Comparison of ENCODE assay signal across 32 cellular contexts in genomic region chr17:61376931-61377838, GRCh38. TPM values are rescaled to one million over a fixed set of nuclear protein-coding genes. Genes with fewer than 3 reads are reported as not detected.
DNase-seq lines count a peak whose midpoint lies in the region; ATAC-seq and TF ChIP-seq lines count a peak whose summit lies in the region.
"Had no signal": no experiment of that assay in that cellular context is flagged by ENCODE, and none has a peak within 500 bp of the region (broad histone marks: within the 10 kb centered on the region; RNA-seq: fewer than 3 reads in every experiment).

No MANE protein-coding gene starts in this region.

- H3K9me3 Mint-ChIP-seq in nephron, result no peaks in the 10 kb centered on the region
- H3K9me3 Mint-ChIP-seq: activated CD8-positive, alpha-beta T cell treated with anti-CD3 and anti-CD28 coated beads for 36 hours; activated naive CD4-positive, alpha-beta T cell treated with anti-CD3 and anti-CD28 coated beads for 36 hours; CD4-positive, CD25-positive, alpha-beta regulatory T cell; natural killer cell treated with Interleukin-12 subunit alpha and Interleukin-12 subunit beta and Interleukin-15 and Interleukin-18, amount 100 ng/mL, for 72 hours had no signal

- TF ChIP-seq CTCF in IMR-90 (conservative IDR thresholded peaks at IDR 0.05; ENCODE audit: low read depth, low read length), result no peak
- no peak for TF ChIP-seq CTCF in esophagus squamous epithelium (IDR thresholded peaks at IDR 0.05)
- TF ChIP-seq CTCF in nephron (IDR thresholded peaks at IDR 0.05; ENCODE audit: unreplicated experiment in 3 of 3), result no peak
- no peak for TF ChIP-seq CTCF in spleen (IDR thresholded peaks at IDR 0.05 in 8 of 11, conservative IDR thresholded peaks at IDR 0.05 in 3 of 11)

- H3K4me3 Mint-ChIP-seq in nephron, result no peak overlapping the region
- H3K4me3 Mint-ChIP-seq: activated CD4-positive, alpha-beta T cell treated with anti-CD3 and anti-CD28 coated beads for 36 hours; activated CD8-positive, alpha-beta T cell treated with anti-CD3 and anti-CD28 coated beads for 36 hours; activated naive CD4-positive, alpha-beta T cell treated with anti-CD3 and anti-CD28 coated beads for 36 hours; CD4-positive, CD25-positive, alpha-beta regulatory T cell; natural killer cell treated with Interleukin-12 subunit alpha and Interleukin-12 subunit beta and Interleukin-15 and Interleukin-18, amount 100 ng/mL, for 72 hours had no signal

- no peak overlapping the region for H3K14ac ChIP-seq in IMR-90 (replicated peaks; ENCODE audit: low read depth, low read length)

- H3K9me3 ChIP-seq in IMR-90 (ENCODE audit: control insufficient read depth, insufficient read depth, low read length) (no peaks in the 10 kb centered on the region), esophagus squamous epithelium (no peaks in the 10 kb centered on the region), spleen (no peaks in the 10 kb centered on the region)
- H3K9me3 ChIP-seq: adrenal gland, colonic mucosa, pancreas, right lobe of liver, upper lobe of left lung had no signal

- no peak overlapping the region for H3K23ac ChIP-seq in IMR-90 (ENCODE audit: low read depth, low read length)

- peak overlapping the region; percentile 45 for H2AK5ac ChIP-seq in IMR-90 (ENCODE audit: low read depth, low read length)

- intact Hi-C loops in IMR-90 (cut with micrococcal nuclease), result no loop called here
- intact Hi-C loops in esophagus squamous epithelium (cut with DNase I), result no loop called here
- intact Hi-C loops in spleen (cut with DNase I; ENCODE audit: low total_unique reads), result no loop called here

- dilution Hi-C loops in IMR-90 (cut with HindIII; ENCODE audit: low sequenced_read_pairs, unreplicated experiment), result no loop called here

- H3K79me1 ChIP-seq in IMR-90 (ENCODE audit: low read depth in 1 of 2, low read length in 2 of 2), result peaks cover 0 to 9% of the 10 kb centered on the region in 2 experiments; a peak in 1 of 4 replicates

- no peak overlapping the region for H3K27ac ChIP-seq in IMR-90 (ENCODE audit: insufficient read depth, low read length)
- peak overlapping the region in 3 of 4 donors; percentile 13 to 63 (median 33) for H3K27ac ChIP-seq in esophagus squamous epithelium
- no peak overlapping the region for H3K27ac ChIP-seq in spleen
- H3K27ac ChIP-seq: adrenal gland, brain microvascular endothelial cell, colonic mucosa, pancreas, right lobe of liver, VCaP had no signal

- POLR2A ChIA-PET in IMR-90 (lab: Charles Lee; ENCODE audit: unreplicated experiment), result interaction anchor here (0.5 kb wide), 1 partner anchor 319 kb away, joined by 13 read pairs; no protein-coding TSS in a partner anchor

- H4K20me1 ChIP-seq in IMR-90 (ENCODE audit: insufficient read depth, low read length), result no peaks in the 10 kb centered on the region

- ATAC-seq in IMR-90 (ENCODE audit: low read depth) (no peak), HG03442 (IDR thresholded peaks at IDR 0.05; ENCODE audit: unreplicated experiment) (no peak)
- ATAC-seq: activated CD4-positive, alpha-beta T cell treated with anti-CD3 and anti-CD28 coated beads for 36 hours; activated CD8-positive, alpha-beta T cell treated with anti-CD3 and anti-CD28 coated beads for 36 hours; natural killer cell treated with Interleukin-12 subunit alpha and Interleukin-12 subunit beta and Interleukin-15 and Interleukin-18, amount 100 ng/mL, for 72 hours; pancreas; right lobe of liver had no signal

- H3K56ac ChIP-seq in IMR-90 (ENCODE audit: extremely low read depth, insufficient read depth, low read length), result no peak overlapping the region

- H4K91ac ChIP-seq in IMR-90 (ENCODE audit: insufficient read depth, low read depth, low read length), result no peak overlapping the region

- H2BK120ac ChIP-seq in IMR-90 (ENCODE audit: low read depth, low read length), result no peak overlapping the region

- H3K36me3 ChIP-seq in IMR-90 (ENCODE audit: control insufficient read depth, insufficient read depth, low read length) (no peaks in the 10 kb centered on the region), esophagus squamous epithelium (no peaks in the 10 kb centered on the region), spleen (peaks cover 0 to 4% (median 0%) of the 10 kb centered on the region in 6 donors)
- H3K36me3 ChIP-seq: adrenal gland, brain microvascular endothelial cell, colonic mucosa, pancreas, right lobe of liver, upper lobe of left lung had no signal

- DNase-seq in IMR-90, result no peak
- no peak for DNase-seq in esophagus squamous epithelium (lab: John Stamatoyannopoulos, UW)
- peak; percentile 49 for DNase-seq in spleen
- no peak for DNase-seq in foreskin melanocyte
- no peak for DNase-seq in germinal center (ENCODE audit: low spot score)
- no peak for DNase-seq in A172 (ENCODE audit: low spot score)
- DNase-seq: activated CD4-positive, alpha-beta T cell treated with anti-CD3 and anti-CD28 coated beads for 36 hours; activated CD8-positive, alpha-beta T cell treated with anti-CD3 and anti-CD28 coated beads for 36 hours; activated naive CD4-positive, alpha-beta T cell treated with anti-CD3 and anti-CD28 coated beads for 36 hours; adrenal gland; AML-193; brain microvascular endothelial cell; CD4-positive, CD25-positive, alpha-beta regulatory T cell; colonic mucosa; DND-41; effector CD8-positive, alpha-beta T cell; GF-D8; islet precursor cell; NCI-H1092; NCI-H1694 treated with DMSO at 0.1 percent for 48 hours; NCI-H446 treated with DMSO at 0.1 percent for 48 hours; NCI-H774; stimulated activated CD4-positive, alpha-beta T cell treated with anti-CD3 and anti-CD28 coated beads, Interleukin-4, amount 100 ng/mL, for 24 hours; T1000; upper lobe of left lung had no signal

- no peaks in the 10 kb centered on the region for H3K27me3 ChIP-seq in IMR-90 (ENCODE audit: control insufficient read depth, insufficient read depth, low read length)
- H3K27me3 ChIP-seq in esophagus squamous epithelium, result no peaks in the 10 kb centered on the region
- no peaks in the 10 kb centered on the region for H3K27me3 ChIP-seq in spleen (replicated peaks in 1 of 7)
- H3K27me3 ChIP-seq: adrenal gland, brain microvascular endothelial cell, colonic mucosa, pancreas, right lobe of liver, upper lobe of left lung had no signal

- no peak overlapping the region for H2BK20ac ChIP-seq in IMR-90 (ENCODE audit: low read depth, low read length)

- no TSS peak for BruUV-seq in IMR-90 (replicated peaks; lab: Mats Ljungman, UMichigan)

- no peaks in the 10 kb centered on the region for H3K27me3 Mint-ChIP-seq in nephron (ENCODE audit: low read depth)
- H3K27me3 Mint-ChIP-seq: activated CD4-positive, alpha-beta T cell treated with anti-CD3 and anti-CD28 coated beads for 36 hours; activated CD8-positive, alpha-beta T cell treated with anti-CD3 and anti-CD28 coated beads for 36 hours; natural killer cell treated with Interleukin-12 subunit alpha and Interleukin-12 subunit beta and Interleukin-15 and Interleukin-18, amount 100 ng/mL, for 72 hours had no signal

- no peak for TF ChIP-seq RAD21 in IMR-90 (IDR thresholded peaks at IDR 0.05; ENCODE audit: low read length)

- no peak overlapping the region; the same call in 1 of the 2 replicates for H3K4ac ChIP-seq in IMR-90 (ENCODE audit: low read depth, low read length)

- in situ Hi-C loops in IMR-90 (cut with MboI; ENCODE audit: low sequenced_read_pairs), result no loop called here

- peaks cover 67% of the 10 kb centered on the region for H3K4me1 Mint-ChIP-seq in nephron
- H3K4me1 Mint-ChIP-seq: activated CD4-positive, alpha-beta T cell treated with anti-CD3 and anti-CD28 coated beads for 36 hours had no signal

- H2BK15ac ChIP-seq in IMR-90 (ENCODE audit: low read depth, low read length), result no peak overlapping the region

- no peak overlapping the region for H3K18ac ChIP-seq in IMR-90 (ENCODE audit: low read depth, low read length)

- WGBS in IMR-90 (ENCODE audit: extremely low coverage in 2 of 2, insufficient read length in 1 of 2), 2 experiments, result no CpG with 5 or more reads among the region's 18 CpGs
- 80% methylated on average over 9 to 17 of the region's 18 CpGs for WGBS in esophagus squamous epithelium, 2 donors
- WGBS in spleen, 5 donors, result 85 to 93% (median 90%) methylated on average over 17 to 18 of the region's 18 CpGs

- H3K4me2 ChIP-seq in IMR-90 (ENCODE audit: low read depth, low read length), result no peak overlapping the region

- H4K5ac ChIP-seq in IMR-90 (ENCODE audit: low read depth, low read length), result no peak overlapping the region

- H2AK9ac ChIP-seq in IMR-90 (replicated peaks; ENCODE audit: low read depth, low read length, poor library complexity), result no peak overlapping the region

- CTCF ChIA-PET in IMR-90 (lab: Yijun Ruan, JAX), result no interaction called here

- H3K4me3 ChIP-seq in IMR-90 (ENCODE audit: insufficient read depth, low read depth, low read length) (no peak overlapping the region), esophagus squamous epithelium (no peak overlapping the region), spleen (no peak overlapping the region)
- H3K4me3 ChIP-seq: adrenal gland, colonic mucosa, pancreas, right lobe of liver, upper lobe of left lung had no signal

- no peak overlapping the region for H3K9ac ChIP-seq in IMR-90 (ENCODE audit: low read depth, low read length)

- H3K4me1 ChIP-seq in IMR-90 (ENCODE audit: control insufficient read depth, insufficient read depth, low read length) (peaks cover 4% of the 10 kb centered on the region; the same call in 1 of the 2 replicates), esophagus squamous epithelium (no peaks in the 10 kb centered on the region), spleen (peaks cover 0 to 13% (median 10%) of the 10 kb centered on the region in 6 donors)
- H3K4me1 ChIP-seq: adrenal gland, colonic mucosa, pancreas, right lobe of liver had no signal

- H3K9me1 ChIP-seq in IMR-90 (ENCODE audit: insufficient read depth, low read length), result peaks cover 15% of the 10 kb centered on the region

- H2AFZ ChIP-seq in IMR-90 (replicated peaks; ENCODE audit: low read length, poor library complexity), result no peak overlapping the region

- H3K27ac Mint-ChIP-seq in nephron, result peak overlapping the region; percentile 58 to 98 (median 68)
- H3K27ac Mint-ChIP-seq: activated CD4-positive, alpha-beta T cell treated with anti-CD3 and anti-CD28 coated beads for 36 hours; activated CD8-positive, alpha-beta T cell treated with anti-CD3 and anti-CD28 coated beads for 36 hours; activated naive CD4-positive, alpha-beta T cell treated with anti-CD3 and anti-CD28 coated beads for 36 hours; natural killer cell treated with Interleukin-12 subunit alpha and Interleukin-12 subunit beta and Interleukin-15 and Interleukin-18, amount 100 ng/mL, for 72 hours had no signal

- no peaks in the 10 kb centered on the region for H3K36me3 Mint-ChIP-seq in nephron (ENCODE audit: low read depth)
- H3K36me3 Mint-ChIP-seq: natural killer cell treated with Interleukin-12 subunit alpha and Interleukin-12 subunit beta and Interleukin-15 and Interleukin-18, amount 100 ng/mL, for 72 hours had no signal

- no peak overlapping the region for H4K8ac ChIP-seq in IMR-90 (ENCODE audit: low read depth in 2 of 2, low read length in 2 of 2)

- no peak for TF ChIP-seq POLR2A in IMR-90 (IDR thresholded peaks at IDR 0.05; ENCODE audit: low read depth, low read length)
- TF ChIP-seq POLR2A in esophagus squamous epithelium (IDR thresholded peaks at IDR 0.05), result no peak
- TF ChIP-seq POLR2A in spleen (IDR thresholded peaks at IDR 0.05), result no peak

- H2BK5ac ChIP-seq in IMR-90 (ENCODE audit: low read depth, low read length, poor library complexity, severe bottlenecking), result no peak overlapping the region

RNA-seq across cellular contexts. Expression of gene TBX2, which starts 22.5 kb away (rescaled TPM):
- total RNA-seq in IMR-90 (2012; rRNA removed) (20.1 and 23.6 TPM in 2 replicates), esophagus squamous epithelium (10 to 100 TPM in 1 of 4 donors, 1 to 10 TPM in 3; 2.2 to 13.4 (median 4.2) TPM), spleen (10 to 100 TPM; 10.1 to 57.6 (median 32.8) TPM)
- polyA plus RNA-seq in IMR-90 (2012; rRNA removed) (64.1 and 69.2 TPM in 2 replicates), spleen (10 to 100 TPM in 2 of 3 donors, 1 to 10 TPM in 1; 6.4 to 21.0 (median 10.9) TPM)
- polyA plus RNA-seq in IMR-90 (2012; cell fraction: cytosol; rRNA removed), result 41.5 and 81.3 TPM in 2 replicates
- polyA plus RNA-seq in IMR-90 (2012; cell fraction: nucleus; rRNA removed; ENCODE audit: low replicate concordance), result 159 and 319 TPM in 2 replicates
- 1.7 and 2.6 TPM in 2 replicates for total RNA-seq in A172 (2014; rRNA removed; shearing (Covaris generic))
- total RNA-seq: A673; activated CD4-positive, alpha-beta T cell treated with anti-CD3 and anti-CD28 coated beads for 36 hours; activated CD8-positive, alpha-beta T cell treated with anti-CD3 and anti-CD28 coated beads for 36 hours; activated naive CD4-positive, alpha-beta T cell treated with anti-CD3 and anti-CD28 coated beads for 36 hours; CD4-positive, CD25-positive, alpha-beta regulatory T cell had no signal
- polyA plus RNA-seq: CD4-positive, CD25-positive, alpha-beta regulatory T cell had no signal

Comparison
In these comparisons a context has a peak if more than half of its experiments do, and no peak if none do; other contexts are left out.
1. H3K27ac ChIP-seq: peak in esophagus squamous epithelium (3 of 4); none in IMR-90 (single experiment) and spleen (0 of 8).